In genomic region chr14:64986578-64987571, GRCh38 we compare ENCODE assay signal across 8 cellular contexts. TPM values are rescaled to one million over a fixed set of nuclear protein-coding genes. Genes with fewer than 3 reads are reported as not detected.
DNase-seq lines count a peak whose midpoint lies in the region; ATAC-seq and TF ChIP-seq lines count a peak whose summit lies in the region.

TSS of gene FNTB (plus strand) at chr14:64986895. CDS start at chr14:64986954, 59 bp downstream.

- H3K36me3 Mint-ChIP-seq in activated T-helper 2 cell treated with anti-CD3 and anti-CD28 coated beads, Interferon-gamma antibody, Interleukin-2, Interleukin-4, amounts not matched to agents 10 μg/mL and 5 μg/mL and 100 μg/mL, durations not matched to agents 14 hours and 24 hours and 36 hours (ENCODE audit: low read depth) = peaks cover 17% of the 10 kb centered on the region
- H3K36me3 Mint-ChIP-seq in natural killer cell = no peaks in the 10 kb centered on the region

- intact Hi-C loops in activated T-helper 2 cell treated with anti-CD3 and anti-CD28 coated beads, Interferon-gamma antibody, Interleukin-2, Interleukin-4, amounts not matched to agents 10 μg/mL and 5 μg/mL and 100 μg/mL, durations not matched to agents 14 hours and 24 hours and 36 hours (cut with micrococcal nuclease) = loop anchor here (1.0 to 5.0 kb wide), 7 partner anchors 16 to 425 kb away; partner anchors contain the start of genes CHURC1, FUT8 and MAX
- intact Hi-C loops in natural killer cell (cut with micrococcal nuclease) = loop anchor here (1.0 to 10.0 kb wide), 6 partner anchors 72 to 1088 kb away; partner anchors contain the start of genes FUT8 and MAX

- DNase-seq in ELR (ENCODE audit: low read depth) (peak; percentile 97), H4 (ENCODE audit: low spot score) (peak; percentile 96), LNCaP clone FGC (ENCODE audit: low read depth) (peak; percentile 90), RWPE1 (ENCODE audit: low spot score) (peak; percentile 97), fibroblast of peridontal ligament (ENCODE audit: extremely low read depth) (peak; percentile 97), natural killer cell (peak; percentile 86)
- DNase-seq in activated T-helper 2 cell treated with anti-CD3 and anti-CD28 coated beads, Interferon-gamma antibody, Interleukin-2, Interleukin-4, amounts not matched to agents 10 μg/mL and 5 μg/mL and 100 μg/mL, durations not matched to agents 14 hours and 24 hours and 36 hours (ENCODE audit: low spot score) = peak; percentile 90
- peak; percentile 91 for DNase-seq in stimulated activated naive CD4-positive, alpha-beta T cell treated with Interleukin-2 at 50 U/mL for 16 hours (lab: John Stamatoyannopoulos, UW)

- H3K4me3 Mint-ChIP-seq in activated T-helper 2 cell treated with anti-CD3 and anti-CD28 coated beads, Interferon-gamma antibody, Interleukin-2, Interleukin-4, amounts not matched to agents 10 μg/mL and 5 μg/mL and 100 μg/mL, durations not matched to agents 14 hours and 24 hours and 36 hours (ENCODE audit: low read depth) = peak within 1 kb of the TSS; percentile 93
- H3K4me3 Mint-ChIP-seq in natural killer cell = peak within 1 kb of the TSS; percentile 99

- TF ChIP-seq CTCF in LNCaP clone FGC (IDR thresholded peaks at IDR 0.05; ENCODE audit: control insufficient read depth, extremely low read depth, insufficient read depth) = peak; percentile 94
- peak; percentile 90 for TF ChIP-seq CTCF in RWPE1 (conservative IDR thresholded peaks at IDR 0.05; ENCODE audit: low read depth)
- peak; percentile 66 for TF ChIP-seq CTCF in natural killer cell (IDR thresholded peaks at IDR 0.05)

- peak within 1 kb of the TSS; percentile 88 for H3K4me3 ChIP-seq in LNCaP clone FGC (ENCODE audit: low read depth, low read length)

- peak within 1 kb of the TSS; percentile 84 for H3K27ac ChIP-seq in RWPE1

- CTCF ChIA-PET in RWPE1 (lab: Yijun Ruan, JAX) = interaction anchor here (0.6 to 1.5 kb wide), 12 partner anchors 8 to 600 kb away, joined by 3 to 8 read pairs (median 3); no protein-coding TSS in a partner anchor

- H3K9me3 Mint-ChIP-seq in activated T-helper 2 cell treated with anti-CD3 and anti-CD28 coated beads, Interferon-gamma antibody, Interleukin-2, Interleukin-4, amounts not matched to agents 10 μg/mL and 5 μg/mL and 100 μg/mL, durations not matched to agents 14 hours and 24 hours and 36 hours = no peaks in the 10 kb centered on the region
- no peaks in the 10 kb centered on the region for H3K9me3 Mint-ChIP-seq in natural killer cell

- POLR2A ChIA-PET in RWPE1 (lab: Yijun Ruan, JAX; ENCODE audit: low non-redundant PET) = interaction anchor here (0.5 to 0.7 kb wide), 3 partner anchors 114 to 425 kb away, joined by 3 to 5 read pairs (median 4); no protein-coding TSS in a partner anchor

- H3K4me1 Mint-ChIP-seq in activated T-helper 2 cell treated with anti-CD3 and anti-CD28 coated beads, Interferon-gamma antibody, Interleukin-2, Interleukin-4, amounts not matched to agents 10 μg/mL and 5 μg/mL and 100 μg/mL, durations not matched to agents 14 hours and 24 hours and 36 hours (ENCODE audit: low read depth) = peaks cover 43% of the 10 kb centered on the region
- H3K4me1 Mint-ChIP-seq in natural killer cell = peaks cover 40 to 42% of the 10 kb centered on the region in 2 donors

- peaks cover 20% of the 10 kb centered on the region for H3K27me3 Mint-ChIP-seq in activated T-helper 2 cell treated with anti-CD3 and anti-CD28 coated beads, Interferon-gamma antibody, Interleukin-2, Interleukin-4, amounts not matched to agents 10 μg/mL and 5 μg/mL and 100 μg/mL, durations not matched to agents 14 hours and 24 hours and 36 hours (ENCODE audit: low read depth)
- H3K27me3 Mint-ChIP-seq in natural killer cell (ENCODE audit: low read depth in 2 of 2) = peaks cover 16 to 25% of the 10 kb centered on the region in 2 donors

- ATAC-seq in natural killer cell = peak; percentile 90 to 96 (median 92)

- peak within 1 kb of the TSS; percentile 96 for H3K27ac Mint-ChIP-seq in activated T-helper 2 cell treated with anti-CD3 and anti-CD28 coated beads, Interferon-gamma antibody, Interleukin-2, Interleukin-4, amounts not matched to agents 10 μg/mL and 5 μg/mL and 100 μg/mL, durations not matched to agents 14 hours and 24 hours and 36 hours
- H3K27ac Mint-ChIP-seq in natural killer cell = peak within 1 kb of the TSS; percentile 97 to 98

RNA-seq across cellular contexts. Expression of gene FNTB, which starts in this region (rescaled TPM):
- total RNA-seq in H4 (2014; rRNA removed; shearing (Covaris generic)) = 5.7 and 15.9 TPM in 2 replicates
- 14.8 and 17.5 TPM in 2 replicates for total RNA-seq in activated T-helper 2 cell treated with anti-CD3 and anti-CD28 coated beads, Interferon-gamma antibody, Interleukin-2, Interleukin-4, amounts not matched to agents 10 μg/mL and 5 μg/mL and 100 μg/mL, durations not matched to agents 14 hours and 24 hours and 36 hours
- total RNA-seq in natural killer cell = 1 to 10 TPM; 4.0 to 8.7 (median 8.4) TPM

Comparison
In these comparisons a context has a peak if more than half of its experiments do, and no peak if none do; other contexts are left out.
1. Peak in every context shown above with its lines: DNase-seq, ATAC-seq, H3K4me3 ChIP-seq and H3K27ac ChIP-seq.